9 cellular contexts compared by ENCODE assay signal in the genomic region with DNA sequence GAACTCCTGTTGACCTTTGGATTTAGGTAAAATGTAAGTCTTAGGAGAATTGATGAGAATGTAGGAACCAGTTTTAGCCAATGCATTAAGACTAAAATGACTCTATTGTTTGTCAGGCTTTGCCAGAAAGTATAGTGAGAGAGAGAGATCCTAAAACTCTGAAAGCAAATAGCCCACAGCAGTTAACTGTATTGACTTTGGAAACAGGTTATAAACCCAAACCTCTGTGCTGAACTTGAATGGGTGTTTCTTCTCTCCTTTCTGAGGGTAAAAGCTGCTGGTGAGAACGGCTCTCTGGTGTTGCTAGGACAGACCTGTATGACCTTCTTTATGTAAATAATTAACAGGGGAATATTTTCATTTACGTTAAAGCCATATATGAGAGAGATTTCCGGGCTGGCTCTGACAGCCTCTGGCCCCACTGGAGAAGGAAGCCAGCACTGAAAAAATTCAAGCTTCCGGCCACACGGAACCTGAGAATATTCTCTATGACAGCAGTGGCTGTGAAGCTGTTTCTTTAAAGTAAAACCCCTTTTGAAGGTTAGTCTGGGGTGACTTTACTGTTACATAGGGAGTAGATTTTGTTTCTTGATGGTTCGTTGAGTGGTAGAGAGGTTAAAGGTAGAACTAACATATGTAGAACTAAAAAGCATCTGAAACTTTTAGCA.
DNase-seq lines count a peak whose midpoint lies in the region; ATAC-seq and TF ChIP-seq lines count a peak whose summit lies in the region.
"Had no signal": no experiment of that assay in that cellular context is flagged by ENCODE, and none has a peak within 500 bp of the region (broad histone marks: within the 10 kb centered on the region; RNA-seq: fewer than 3 reads in every experiment).

No MANE protein-coding gene starts in this region.

- H3K9me3 ChIP-seq in neutrophil = no peaks in the 10 kb centered on the region
- H3K9me3 ChIP-seq: thoracic aorta had no signal

- peak overlapping the region; percentile 70 for H3K27ac ChIP-seq in neutrophil
- H3K27ac ChIP-seq: thoracic aorta had no signal

- H3K27me3 Mint-ChIP-seq in activated naive CD8-positive, alpha-beta T cell treated with anti-CD3 and anti-CD28 coated beads, Interleukin-2, amount 50 U/mL, for 24 hours = no peaks in the 10 kb centered on the region

- ATAC-seq in GM21529 (IDR thresholded peaks at IDR 0.05; ENCODE audit: unreplicated experiment) = peak; percentile 90
- peak; percentile 75 for ATAC-seq in activated naive CD8-positive, alpha-beta T cell treated with anti-CD3 and anti-CD28 coated beads, Interleukin-2, amount 50 U/mL, for 24 hours

- no peaks in the 10 kb centered on the region for H3K36me3 ChIP-seq in neutrophil
- H3K36me3 ChIP-seq: thoracic aorta had no signal

- peaks cover 5% of the 10 kb centered on the region for H3K36me3 Mint-ChIP-seq in activated naive CD8-positive, alpha-beta T cell treated with anti-CD3 and anti-CD28 coated beads, Interleukin-2, amount 50 U/mL, for 24 hours (ENCODE audit: low read depth)

- peaks cover 92% of the 10 kb centered on the region for H3K4me1 Mint-ChIP-seq in activated naive CD8-positive, alpha-beta T cell treated with anti-CD3 and anti-CD28 coated beads, Interleukin-2, amount 50 U/mL, for 24 hours

- in situ Hi-C loops in KBM-7 (cut with MboI; ENCODE audit: low pct_unique_long_range_greater_than_20kb, low sequenced_read_pairs) = no loop called here

- H3K4me3 Mint-ChIP-seq in activated naive CD8-positive, alpha-beta T cell treated with anti-CD3 and anti-CD28 coated beads, Interleukin-2, amount 50 U/mL, for 24 hours = peak overlapping the region; percentile 77

- no peak overlapping the region for H3K4me3 ChIP-seq in neutrophil (ENCODE audit: low read depth in 1 of 2, low read length in 1 of 2)
- H3K4me3 ChIP-seq: thoracic aorta had no signal

- peak overlapping the region; percentile 93 for H3K27ac Mint-ChIP-seq in activated naive CD8-positive, alpha-beta T cell treated with anti-CD3 and anti-CD28 coated beads, Interleukin-2, amount 50 U/mL, for 24 hours

- peak; percentile 49 for DNase-seq in KBM-7
- DNase-seq in activated naive CD8-positive, alpha-beta T cell treated with anti-CD3 and anti-CD28 coated beads, Interleukin-2, amount 50 U/mL, for 24 hours = peak; percentile 55
- no peak for DNase-seq in hypothalamus (lab: John Stamatoyannopoulos, UW)
- DNase-seq in OCI-M1 (lab: John Stamatoyannopoulos, UW) = no peak
- no peak for DNase-seq in AG20443 (ENCODE audit: low spot score)

- H3K9me3 Mint-ChIP-seq in activated naive CD8-positive, alpha-beta T cell treated with anti-CD3 and anti-CD28 coated beads, Interleukin-2, amount 50 U/mL, for 24 hours = no peaks in the 10 kb centered on the region

- H3K4me1 ChIP-seq in neutrophil (ENCODE audit: control insufficient read depth in 1 of 2, insufficient read depth in 1 of 2, low read depth in 1 of 2, low read length in 1 of 2) = peaks cover 57 to 63% of the 10 kb centered on the region in 2 experiments

- TF ChIP-seq POLR2A in GM15510 (IDR thresholded peaks at IDR 0.05; ENCODE audit: borderline replicate concordance, extremely low read depth, insufficient read length) = peak; percentile 10

- no peak for TF ChIP-seq CTCF in neutrophil (IDR thresholded peaks at IDR 0.05)

- H3K27me3 ChIP-seq in neutrophil = no peaks in the 10 kb centered on the region

Comparison
In these comparisons a context has a peak if more than half of its experiments do, and no peak if none do; other contexts are left out.
1. DNase-seq: peak in KBM-7 (single experiment) and activated naive CD8-positive, alpha-beta T cell treated with anti-CD3 and anti-CD28 coated beads, Interleukin-2, amount 50 U/mL, for 24 hours (single experiment); none in hypothalamus (0 of 51), OCI-M1 (single experiment) and AG20443 (single experiment).